Comparison of ENCODE assay signal across 1 cellular context in genomic region chr21:41170442-41170841, GRCh38.
TF ChIP-seq lines count a peak whose summit lies in the region.

No MANE protein-coding gene starts in this region.

TF ChIP-seq in GM23338, 12 proteins besides CTCF, POLR2A, EP300 and RAD21 (continued from another document):
- TF ChIP-seq, protein P1, sequence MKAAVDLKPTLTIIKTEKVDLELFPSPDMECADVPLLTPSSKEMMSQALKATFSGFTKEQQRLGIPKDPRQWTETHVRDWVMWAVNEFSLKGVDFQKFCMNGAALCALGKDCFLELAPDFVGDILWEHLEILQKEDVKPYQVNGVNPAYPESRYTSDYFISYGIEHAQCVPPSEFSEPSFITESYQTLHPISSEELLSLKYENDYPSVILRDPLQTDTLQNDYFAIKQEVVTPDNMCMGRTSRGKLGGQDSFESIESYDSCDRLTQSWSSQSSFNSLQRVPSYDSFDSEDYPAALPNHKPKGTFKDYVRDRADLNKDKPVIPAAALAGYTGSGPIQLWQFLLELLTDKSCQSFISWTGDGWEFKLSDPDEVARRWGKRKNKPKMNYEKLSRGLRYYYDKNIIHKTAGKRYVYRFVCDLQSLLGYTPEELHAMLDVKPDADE (IDR thresholded peaks at IDR 0.05): no peak
- TF ChIP-seq STAT1 (IDR thresholded peaks at IDR 0.05; ENCODE audit: unreplicated experiment): no peak
- TF ChIP-seq POLR2AphosphoS5 (IDR thresholded peaks at IDR 0.05; ENCODE audit: low read depth): no peak
- TF ChIP-seq CREB1 (CRISPR knock-in tag; IDR thresholded peaks at IDR 0.05; ENCODE audit: low read depth): no peak
- TF ChIP-seq NANOG (IDR thresholded peaks at IDR 0.05; ENCODE audit: borderline replicate concordance): no peak
- no peak for TF ChIP-seq ZNF331 (CRISPR knock-in tag; IDR thresholded peaks at IDR 0.05; ENCODE audit: low read depth)
- no peak for TF ChIP-seq JUNB (IDR thresholded peaks at IDR 0.05; ENCODE audit: unreplicated experiment)
